In genomic region chr15:99929266-99929665, GRCh38 we compare ENCODE assay signal across 12 cellular contexts.
DNase-seq lines count a peak whose midpoint lies in the region; ATAC-seq lines count a peak whose summit lies in the region.
"Had no signal": no experiment of that assay in that cellular context is flagged by ENCODE, and none has a peak within 500 bp of the region (broad histone marks: within the 10 kb centered on the region; RNA-seq: fewer than 3 reads in every experiment).

No MANE protein-coding gene starts in this region.

- H3K27me3 Mint-ChIP-seq in stimulated activated naive CD8-positive, alpha-beta T cell treated with anti-CD3 and anti-CD28 coated beads, Interleukin-15, amount 100 ng/mL, for 72 hours = peaks cover 10% of the 10 kb centered on the region
- H3K27me3 Mint-ChIP-seq in T-helper 17 cell = peaks cover 7% of the 10 kb centered on the region

- H3K9me3 ChIP-seq in T-helper 17 cell (ENCODE audit: control insufficient read depth, low read length, poor library complexity, severe bottlenecking) = no peaks in the 10 kb centered on the region
- H3K9me3 ChIP-seq: ascending aorta, left ventricle myocardium inferior, ovary had no signal

- H3K4me1 Mint-ChIP-seq in stimulated activated naive CD8-positive, alpha-beta T cell treated with anti-CD3 and anti-CD28 coated beads, Interleukin-15, amount 100 ng/mL, for 72 hours = peaks cover 19% of the 10 kb centered on the region
- peaks cover 15% of the 10 kb centered on the region for H3K4me1 Mint-ChIP-seq in T-helper 17 cell

- no peaks in the 10 kb centered on the region for H3K9me3 Mint-ChIP-seq in stimulated activated naive CD8-positive, alpha-beta T cell treated with anti-CD3 and anti-CD28 coated beads, Interleukin-15, amount 100 ng/mL, for 72 hours

- peak overlapping the region; percentile 85 to 87 for H3K4me3 Mint-ChIP-seq in stimulated activated naive CD8-positive, alpha-beta T cell treated with anti-CD3 and anti-CD28 coated beads, Interleukin-15, amount 100 ng/mL, for 72 hours
- peak overlapping the region; percentile 80 for H3K4me3 Mint-ChIP-seq in T-helper 17 cell

- ATAC-seq in stimulated activated naive CD8-positive, alpha-beta T cell treated with anti-CD3 and anti-CD28 coated beads, Interleukin-15, amount 100 ng/mL, for 72 hours = no peak
- no peak for ATAC-seq in stimulated activated naive CD8-positive, alpha-beta T cell treated with anti-CD3 and anti-CD28 coated beads, Interleukin-15, Interleukin-2, amounts not matched to agents 100 U/mL and 50 U/mL, for 24 hours
- ATAC-seq in T-helper 17 cell (no peak), HG03460 (IDR thresholded peaks at IDR 0.05; ENCODE audit: unreplicated experiment) (no peak)

- DNase-seq in stimulated activated naive CD8-positive, alpha-beta T cell treated with anti-CD3 and anti-CD28 coated beads, Interleukin-15, amount 100 ng/mL, for 72 hours = no peak
- DNase-seq in stimulated activated naive CD8-positive, alpha-beta T cell treated with anti-CD3 and anti-CD28 coated beads, Interleukin-15, Interleukin-2, amounts not matched to agents 100 U/mL and 50 U/mL, for 24 hours = no peak
- DNase-seq in T-helper 17 cell (no peak), islet precursor cell (peak; percentile 66), kidney glomerular epithelial cell (lab: John Stamatoyannopoulos, UW) (no peak), activated gamma-delta T cell treated with Interleukin-2 at 50 U/mL for 16 hours (no peak)
- DNase-seq in stimulated activated CD4-positive, alpha-beta T cell treated with anti-CD3 and anti-CD28 coated beads, Interleukin-2, amount 100 ng/mL, for 48 hours = no peak
- DNase-seq: left ventricle myocardium inferior; ovary; stimulated activated CD4-positive, alpha-beta T cell treated with anti-CD3 and anti-CD28 coated beads, Interleukin-15, amount 100 ng/mL, for 24 hours had no signal

- no peak overlapping the region for H3K27ac Mint-ChIP-seq in stimulated activated naive CD8-positive, alpha-beta T cell treated with anti-CD3 and anti-CD28 coated beads, Interleukin-15, amount 100 ng/mL, for 72 hours
- H3K27ac Mint-ChIP-seq in T-helper 17 cell = no peak overlapping the region

- no peaks in the 10 kb centered on the region for H3K36me3 Mint-ChIP-seq in T-helper 17 cell (ENCODE audit: low read depth)
